Comparison of ENCODE assay signal across 8 cellular contexts in the genomic region with DNA sequence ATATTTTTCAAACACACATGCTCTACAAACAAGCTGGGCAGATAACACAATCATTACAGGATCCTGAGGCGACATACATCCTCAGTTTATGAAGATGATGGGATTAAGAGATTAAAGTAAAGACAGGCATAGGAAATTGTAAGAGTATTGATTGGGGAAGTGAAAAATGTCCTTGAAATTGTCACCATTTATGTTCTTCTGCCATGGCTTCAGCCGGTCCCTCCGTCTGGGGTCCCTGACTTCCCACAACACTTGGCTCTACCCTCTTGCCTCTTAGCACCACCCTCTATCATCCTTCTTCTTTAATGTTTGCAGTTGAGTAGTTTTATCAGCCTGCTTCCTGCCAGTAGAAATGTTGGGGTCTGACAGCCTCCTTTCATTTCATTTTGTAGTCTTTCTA.
"Had no signal": no experiment of that assay in that cellular context is flagged by ENCODE, and none has a peak within 500 bp of the region (broad histone marks: within the 10 kb centered on the region; RNA-seq: fewer than 3 reads in every experiment).

No MANE protein-coding gene starts in this region.

- ATAC-seq: GM12878 had no signal

- DNase-seq: GDM1, GF-D8 had no signal

- FAIRE-seq: G401.6, GM12878, GM12891, GM12892, GM18507, GM19239 had no signal

- H3K4me3 ChIP-seq: GM12878 had no signal
